In the genomic region with DNA sequence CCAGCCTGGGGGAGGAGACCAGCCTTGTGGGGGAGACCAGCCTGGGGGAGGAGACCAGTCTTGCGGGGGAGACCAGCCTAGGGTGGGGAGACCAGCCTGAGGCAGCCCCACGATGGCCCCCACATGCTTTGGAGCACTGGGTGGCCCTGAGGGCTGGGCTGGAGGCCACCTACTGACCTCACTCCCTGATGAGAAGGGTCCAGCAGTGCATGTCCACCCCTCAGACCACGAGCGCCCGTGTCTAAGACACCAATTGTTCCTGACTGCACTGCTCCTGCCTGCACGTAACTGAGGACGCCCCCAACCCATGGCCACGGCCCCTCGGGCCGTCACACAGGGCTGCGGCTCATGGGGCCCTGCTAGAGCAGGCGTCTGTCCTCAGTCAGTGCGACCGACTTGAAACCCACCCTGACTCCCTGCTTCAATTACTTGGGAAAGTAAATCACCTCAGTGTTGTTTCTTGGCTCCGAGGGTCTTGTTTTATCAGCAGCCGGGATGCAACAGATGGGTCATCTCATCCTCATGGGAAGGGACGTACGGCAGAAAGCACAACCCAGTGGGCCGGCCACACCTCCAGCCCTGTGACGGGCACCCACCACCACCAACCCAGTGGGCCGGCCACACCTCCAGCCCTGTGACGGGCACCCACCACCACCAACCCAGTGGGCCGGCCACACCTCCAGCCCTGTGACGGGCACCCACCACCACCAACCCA, we compare ENCODE assay signal across 1 cellular context.
TF ChIP-seq lines count a peak whose summit lies in the region.

A gene (minus strand): TSS at position 550 of the 715 bp plus-strand sequence. CDS start 1,643 bp downstream, outside the sequence.

TF ChIP-seq in HCT116, 20 proteins besides CTCF, POLR2A, EP300 and RAD21:
- TF ChIP-seq SIN3A (IDR thresholded peaks at IDR 0.05; ENCODE audit: low read depth) (no peak), SRF (IDR thresholded peaks at IDR 0.05; ENCODE audit: low read depth) (no peak), YY1 (IDR thresholded peaks at IDR 0.05; ENCODE audit: extremely low read depth, insufficient replicate concordance, low read depth, low read length) (no peak), POLR2AphosphoS5 (IDR thresholded peaks at IDR 0.05; ENCODE audit: low read depth, low read length) (no peak), ZFX (IDR thresholded peaks at IDR 0.05) (no peak)
